Comparison of ENCODE assay signal across 8 cellular contexts in genomic region chr15:58065445-58066041, GRCh38. TPM values are rescaled to one million over a fixed set of nuclear protein-coding genes. Genes with fewer than 3 reads are reported as not detected.
DNase-seq lines count a peak whose midpoint lies in the region; ATAC-seq and TF ChIP-seq lines count a peak whose summit lies in the region.

TSS of gene ALDH1A2 (minus strand) at chr15:58065711. CDS start at chr15:58065650, 61 bp downstream.

- peaks cover 17% of the 10 kb centered on the region for H3K4me1 Mint-ChIP-seq in GM23338
- H3K4me1 Mint-ChIP-seq in activated T-cell treated with anti-CD3 and anti-CD28 coated beads, Interleukin-2, amount 50 U/mL, for 4 hours (ENCODE audit: low read depth) = peaks cover 3% of the 10 kb centered on the region

- no peaks in the 10 kb centered on the region for H3F3A ChIP-seq in GM23338 (replicated peaks; ENCODE audit: low read depth)

- H3K27me3 ChIP-seq in GM23338 (ENCODE audit: insufficient read depth) (peaks cover 97% of the 10 kb centered on the region), heart left ventricle (peaks cover 6 to 66% (median 32%) of the 10 kb centered on the region in 9 donors), parathyroid adenoma (ENCODE audit: control insufficient read depth, insufficient read depth, low read length) (peaks cover 5% of the 10 kb centered on the region)

- H4K20me1 ChIP-seq in GM23338 (replicated peaks; ENCODE audit: insufficient read depth) = peaks cover 16% of the 10 kb centered on the region

- H3K4me1 ChIP-seq in GM23338 (ENCODE audit: insufficient read depth) (no peaks in the 10 kb centered on the region), heart left ventricle (peaks cover 0 to 17% (median 1%) of the 10 kb centered on the region in 12 donors), parathyroid adenoma (no peaks in the 10 kb centered on the region)

- peak within 1 kb of the TSS; percentile 58 for H3K4me3 Mint-ChIP-seq in GM23338
- peak within 1 kb of the TSS; percentile 40 for H3K4me3 Mint-ChIP-seq in activated T-cell treated with anti-CD3 and anti-CD28 coated beads, Interleukin-2, amount 50 U/mL, for 4 hours

- H3K36me3 ChIP-seq in GM23338 (ENCODE audit: insufficient read depth) (no peaks in the 10 kb centered on the region), heart left ventricle (no peaks in the 10 kb centered on the region), parathyroid adenoma (ENCODE audit: control insufficient read depth, insufficient read depth, low read length) (no peaks in the 10 kb centered on the region)

- H3K9me3 ChIP-seq in heart left ventricle (no peaks in the 10 kb centered on the region), parathyroid adenoma (ENCODE audit: control insufficient read depth, low read length) (no peaks in the 10 kb centered on the region)

- ATAC-seq in GM23338 (peak; percentile 76), heart left ventricle (peak in 3 of 4 donors; percentile 71 to 75 (median 72))
- peak; percentile 38 to 48 for ATAC-seq in activated T-cell treated with anti-CD3 and anti-CD28 coated beads, Interleukin-2, amount 50 U/mL, for 4 hours

- no peak within 1 kb of the TSS for H3K9ac ChIP-seq in parathyroid adenoma

- H3K9me3 Mint-ChIP-seq in GM23338 = no peaks in the 10 kb centered on the region; the same call in 2 of the 3 replicates
- no peaks in the 10 kb centered on the region for H3K9me3 Mint-ChIP-seq in activated T-cell treated with anti-CD3 and anti-CD28 coated beads, Interleukin-2, amount 50 U/mL, for 4 hours

- DNase-seq in GM23338 (ENCODE audit: low spot score) (peak; percentile 80), heart left ventricle (peak; percentile 34 to 69 (median 47)), GM19240 (ENCODE audit: insufficient read length, low spot score) (no peak), NCI-H2227 (lab: John Stamatoyannopoulos, UW; ENCODE audit: unreplicated experiment) (no peak), NCI-H1092 treated with DMSO at 0.1 percent for 48 hours (lab: John Stamatoyannopoulos, UW) (no peak), NCI-H128 (lab: John Stamatoyannopoulos, UW; ENCODE audit: unreplicated experiment) (no peak)
- DNase-seq in activated T-cell treated with anti-CD3 and anti-CD28 coated beads, Interleukin-2, amount 50 U/mL, for 4 hours = no peak

- TF ChIP-seq CTCF in GM23338 (conservative IDR thresholded peaks at IDR 0.05; ENCODE audit: low read depth in 2 of 2) = no peak
- TF ChIP-seq CTCF in heart left ventricle (IDR thresholded peaks at IDR 0.05) = peak in 1 of 12 donors; percentile 20
- TF ChIP-seq CTCF in parathyroid adenoma (IDR thresholded peaks at IDR 0.05) = no peak

- H2AFZ ChIP-seq in GM23338 (peak within 1 kb of the TSS; percentile 88), parathyroid adenoma (peak within 1 kb of the TSS; percentile 70)

- H3K79me2 ChIP-seq in GM23338 (replicated peaks; ENCODE audit: insufficient read depth) = no peaks in the 10 kb centered on the region
- H3K79me2 ChIP-seq in parathyroid adenoma = no peaks in the 10 kb centered on the region

- H3K27ac ChIP-seq in GM23338 (ENCODE audit: low read depth) (no peak within 1 kb of the TSS), heart left ventricle (peak within 1 kb of the TSS in 11 of 12 donors; percentile 3 to 86 (median 72)), parathyroid adenoma (no peak within 1 kb of the TSS)

- peak within 1 kb of the TSS; percentile 72 for H3K4me3 ChIP-seq in GM23338
- H3K4me3 ChIP-seq in heart left ventricle = peak within 1 kb of the TSS; percentile 39 to 73 (median 62)
- peak within 1 kb of the TSS; percentile 29 for H3K4me3 ChIP-seq in parathyroid adenoma (ENCODE audit: low read depth, low read length)

- H3K9me2 ChIP-seq in GM23338 (ENCODE audit: insufficient read depth) = no peaks in the 10 kb centered on the region

- TF ChIP-seq POLR2A in heart left ventricle (IDR thresholded peaks at IDR 0.05) = no peak

- H3K4me2 ChIP-seq in GM23338 (peak within 1 kb of the TSS; percentile 85), parathyroid adenoma (ENCODE audit: low read length) (peak within 1 kb of the TSS; percentile 43)

- peaks cover 60% of the 10 kb centered on the region for H3K27me3 Mint-ChIP-seq in GM23338 (ENCODE audit: insufficient read depth, low read depth, poor library complexity)
- peaks cover 51% of the 10 kb centered on the region for H3K27me3 Mint-ChIP-seq in activated T-cell treated with anti-CD3 and anti-CD28 coated beads, Interleukin-2, amount 50 U/mL, for 4 hours (ENCODE audit: low read depth)

- H3K36me3 Mint-ChIP-seq in GM23338 (ENCODE audit: low read depth) = no peaks in the 10 kb centered on the region; the same call in 2 of the 3 replicates
- H3K36me3 Mint-ChIP-seq in activated T-cell treated with anti-CD3 and anti-CD28 coated beads, Interleukin-2, amount 50 U/mL, for 4 hours (ENCODE audit: insufficient read depth) = no peaks in the 10 kb centered on the region

- intact Hi-C loops in heart left ventricle (cut with DNase I) = loop anchor here (1.0 to 10.0 kb wide), 10 partner anchors 19 to 511 kb away; no protein-coding TSS in a partner anchor

- no peak within 1 kb of the TSS for H3K27ac Mint-ChIP-seq in GM23338

- 2 to 3% (median 2%) methylated on average over 41 to 75 of the region's 75 CpGs for WGBS in heart left ventricle, 4 donors

TF ChIP-seq in GM23338, 12 proteins besides CTCF, POLR2A, EP300 and RAD21 (continues in another document):
- TF ChIP-seq ETS1 (IDR thresholded peaks at IDR 0.05) (no peak), EZH2 (IDR thresholded peaks at IDR 0.05; ENCODE audit: low read depth, unreplicated experiment) (no peak), REST (IDR thresholded peaks at IDR 0.05; ENCODE audit: unreplicated experiment) (no peak), POLR2AphosphoS5 (IDR thresholded peaks at IDR 0.05; ENCODE audit: low read depth) (no peak), STAT1 (IDR thresholded peaks at IDR 0.05; ENCODE audit: unreplicated experiment) (no peak)

RNA-seq across cellular contexts. Expression of gene ALDH1A2, which starts in this region (rescaled TPM):
- 0.80 TPM in 1 of 2 replicates, not detected in the other for total RNA-seq in GM23338 (2014; rRNA removed; shearing (Covaris generic))
- polyA plus RNA-seq in GM23338 (2016; fragmentation: Nextera tagmentation; extraction: Ambion mirVana) = not detected in 2 replicates
- 1 to 10 TPM in 1 of 3 donors, under 1 TPM in 2; 0.38 to 2.3 (median 0.53) TPM for total RNA-seq in activated T-cell treated with anti-CD3 and anti-CD28 coated beads, Interleukin-2, amount 50 U/mL, for 4 hours
- 10 to 100 TPM in 4 of 9 donors, 1 to 10 TPM in 5; 3.6 to 63.3 (median 7.1) TPM for total RNA-seq in heart left ventricle
- 1 to 10 TPM; 1.9 to 2.9 TPM for polyA plus RNA-seq in heart left ventricle

Comparison
In these comparisons a context has a peak if more than half of its experiments do, and no peak if none do; other contexts are left out.
1. Peak in DNase-seq, ATAC-seq, H3K4me3 ChIP-seq and H3K4me2 ChIP-seq in GM23338; RNA of the gene not detected or under 1 TPM.
2. DNase-seq: peak in heart left ventricle (5 of 5); none in activated T-cell treated with anti-CD3 and anti-CD28 coated beads, Interleukin-2, amount 50 U/mL, for 4 hours (single experiment), GM19240 (single experiment), NCI-H2227 (single experiment), NCI-H1092 treated with DMSO at 0.1 percent for 48 hours (single experiment) and NCI-H128 (single experiment).
3. H3K27ac ChIP-seq: peak in heart left ventricle (11 of 12); none in GM23338 (single experiment) and parathyroid adenoma (single experiment).
4. Peak in every context shown above with its lines, with median percentiles within 50 percentile points of each other: ATAC-seq and H3K4me3 ChIP-seq.